20 cellular contexts compared by ENCODE assay signal in genomic region chr13:76968041-76968440, GRCh38. TPM values are rescaled to one million over a fixed set of nuclear protein-coding genes. Genes with fewer than 3 reads are reported as not detected.
DNase-seq lines count a peak whose midpoint lies in the region; ATAC-seq and TF ChIP-seq lines count a peak whose summit lies in the region.
"Had no signal": no experiment of that assay in that cellular context is flagged by ENCODE, and none has a peak within 500 bp of the region (broad histone marks: within the 10 kb centered on the region; RNA-seq: fewer than 3 reads in every experiment).

No MANE protein-coding gene starts in this region.

- no peaks in the 10 kb centered on the region for H3K79me2 ChIP-seq in hepatocyte

- H3K4me1 ChIP-seq in neuronal stem cell (ENCODE audit: control insufficient read depth in 2 of 2, insufficient read depth in 1 of 2, low read depth in 1 of 2, low read length in 2 of 2) = peaks cover 0 to 2% of the 10 kb centered on the region in 2 donors
- peaks cover 16% of the 10 kb centered on the region for H3K4me1 ChIP-seq in hepatocyte (ENCODE audit: insufficient read depth)
- H3K4me1 ChIP-seq: Peyer's patch had no signal

- no peaks in the 10 kb centered on the region for H3K79me1 ChIP-seq in neuronal stem cell (ENCODE audit: low read depth, low read length)

- H3K27ac ChIP-seq in WERI-Rb-1 (peak overlapping the region; percentile 71), neuronal stem cell (replicated peaks; ENCODE audit: low read length) (no peak overlapping the region), hepatocyte (no peak overlapping the region)
- H3K27ac ChIP-seq: KMS-11, Peyer's patch had no signal

- no peak overlapping the region for H3K4ac ChIP-seq in neuronal stem cell (ENCODE audit: low read length)

- H3K9ac ChIP-seq in neuronal stem cell (ENCODE audit: low read depth, low read length, poor library complexity) = no peak overlapping the region
- H3K9ac ChIP-seq: KMS-11 had no signal

- H3K14ac ChIP-seq in neuronal stem cell (ENCODE audit: low read length) = peak overlapping the region; percentile 56

- H4K91ac ChIP-seq in neuronal stem cell (ENCODE audit: low read depth, low read length, poor library complexity) = no peak overlapping the region

- H3K18ac ChIP-seq in neuronal stem cell (ENCODE audit: low read length) = no peak overlapping the region

- no peaks in the 10 kb centered on the region for H4K20me1 ChIP-seq in hepatocyte (ENCODE audit: insufficient read depth, poor library complexity, severe bottlenecking)

- no peaks in the 10 kb centered on the region for H3K9me2 ChIP-seq in hepatocyte (replicated peaks; ENCODE audit: insufficient read depth)

- H4K8ac ChIP-seq in neuronal stem cell (ENCODE audit: low read depth, low read length) = no peak overlapping the region

- no peaks in the 10 kb centered on the region for H3K27me3 ChIP-seq in WERI-Rb-1 (ENCODE audit: insufficient read depth, low read depth, severe bottlenecking)
- H3K27me3 ChIP-seq in neuronal stem cell (ENCODE audit: control insufficient read depth in 3 of 3, insufficient read depth in 3 of 3, low read depth in 1 of 3, low read length in 3 of 3) = peaks cover 0 to 4% (median 0%) of the 10 kb centered on the region in 3 experiments
- no peaks in the 10 kb centered on the region for H3K27me3 ChIP-seq in hepatocyte
- H3K27me3 ChIP-seq: Peyer's patch had no signal

- TF ChIP-seq CTCF in WERI-Rb-1 (IDR thresholded peaks at IDR 0.05; ENCODE audit: low read depth, low read length) (no peak), hepatocyte (IDR thresholded peaks at IDR 0.05; ENCODE audit: poor library complexity) (no peak)

- DNase-seq in D341Med (ENCODE audit: low spot score) (peak; percentile 78), NCI-H2171 (lab: John Stamatoyannopoulos, UW) (peak; percentile 83), WERI-Rb-1 (peak; percentile 82), neuronal stem cell (ENCODE audit: low spot score) (no peak), NOMO-1 (lab: John Stamatoyannopoulos, UW; ENCODE audit: unreplicated experiment in 2 of 2) (no peak), hepatocyte (ENCODE audit: low spot score) (no peak)
- DNase-seq: C1 segment of cervical spinal cord, EL, GOT3, NCI-H1048, NCI-H1436 treated with DMSO at 0.1 percent for 48 hours, NCI-H2081 treated with DMSO at 0.1 percent for 48 hours, Peyer's patch, Right ventricle myocardium superior had no signal

- H3K36me3 ChIP-seq in WERI-Rb-1 = no peaks in the 10 kb centered on the region
- no peaks in the 10 kb centered on the region for H3K36me3 ChIP-seq in neuronal stem cell (replicated peaks in 1 of 2; ENCODE audit: control insufficient read depth in 2 of 2, insufficient read depth in 2 of 2, low read length in 2 of 2)
- H3K36me3 ChIP-seq in hepatocyte (replicated peaks; ENCODE audit: insufficient read depth, low read depth) = no peaks in the 10 kb centered on the region
- H3K36me3 ChIP-seq: Peyer's patch had no signal

- H3K4me2 ChIP-seq in neuronal stem cell (ENCODE audit: insufficient read depth, low read length, poor library complexity, severe bottlenecking) (no peak overlapping the region), hepatocyte (no peak overlapping the region)
- H3K4me2 ChIP-seq: KMS-11 had no signal

- H3K9me3 ChIP-seq in WERI-Rb-1 (ENCODE audit: severe bottlenecking) = no peaks in the 10 kb centered on the region
- no peaks in the 10 kb centered on the region for H3K9me3 ChIP-seq in neuronal stem cell (replicated peaks in 1 of 2; ENCODE audit: control insufficient read depth in 2 of 2, insufficient read depth in 1 of 2, low read depth in 1 of 2, low read length in 2 of 2)
- H3K9me3 ChIP-seq in hepatocyte (ENCODE audit: low read depth) = no peaks in the 10 kb centered on the region
- H3K9me3 ChIP-seq: Peyer's patch had no signal

- no peak overlapping the region for H2AFZ ChIP-seq in neuronal stem cell (ENCODE audit: low read length)
- H2AFZ ChIP-seq in hepatocyte = no peak overlapping the region

- H3K9me3 Mint-ChIP-seq in activated T-helper 17 cell treated with anti-CD3 and anti-CD28 coated beads, Interleukin-2, amount 50 U/mL, for 72 hours = no peaks in the 10 kb centered on the region

- H3K4me3 ChIP-seq in WERI-Rb-1 (ENCODE audit: low read depth, low read length) (no peak overlapping the region), neuronal stem cell (ENCODE audit: low read length in 2 of 2) (no peak overlapping the region), hepatocyte (no peak overlapping the region)
- H3K4me3 ChIP-seq: Peyer's patch had no signal

- no peak for ATAC-seq in activated T-helper 17 cell treated with anti-CD3 and anti-CD28 coated beads, Interleukin-2, amount 50 U/mL, for 72 hours (replicated peaks)
- no peak for ATAC-seq in esophagus mucosa
- ATAC-seq: SK-N-SH treated with all-trans-retinoic acid at 6 μM for 48 hours had no signal

- H2BK12ac ChIP-seq in neuronal stem cell (ENCODE audit: low read length) = no peak overlapping the region

- no peak overlapping the region for H2AK5ac ChIP-seq in neuronal stem cell (ENCODE audit: low read depth, low read length)

- H3K27ac Mint-ChIP-seq in activated T-helper 17 cell treated with anti-CD3 and anti-CD28 coated beads, Interleukin-2, amount 50 U/mL, for 72 hours = no peak overlapping the region

- H2BK15ac ChIP-seq in neuronal stem cell (ENCODE audit: low read length) = no peak overlapping the region

- no peak overlapping the region for H3K23ac ChIP-seq in neuronal stem cell (ENCODE audit: low read depth, low read length, poor library complexity)

- H2BK120ac ChIP-seq in neuronal stem cell (ENCODE audit: low read depth, low read length) = no peak overlapping the region

- WGBS in neuronal stem cell (ENCODE audit: extremely low coverage in 2 of 2, insufficient read length in 2 of 2, insufficient replicate concordance in 1 of 2), 2 donors = no CpG with 5 or more reads among the region's 6 CpGs
- 84% methylated on average over 6 of the region's 6 CpGs for WGBS in hepatocyte (ENCODE audit: low lambda C conversion rate, missing lambda C conversion rate)

- no peak overlapping the region for H3K4me3 Mint-ChIP-seq in activated T-helper 17 cell treated with anti-CD3 and anti-CD28 coated beads, Interleukin-2, amount 50 U/mL, for 72 hours

- H3K36me3 Mint-ChIP-seq in activated T-helper 17 cell treated with anti-CD3 and anti-CD28 coated beads, Interleukin-2, amount 50 U/mL, for 72 hours (ENCODE audit: low read depth) = no peaks in the 10 kb centered on the region

- peaks cover 13% of the 10 kb centered on the region for H3K27me3 Mint-ChIP-seq in activated T-helper 17 cell treated with anti-CD3 and anti-CD28 coated beads, Interleukin-2, amount 50 U/mL, for 72 hours

- H2BK5ac ChIP-seq in neuronal stem cell (ENCODE audit: low read length) = no peak overlapping the region

- no peaks in the 10 kb centered on the region for H3K4me1 Mint-ChIP-seq in activated T-helper 17 cell treated with anti-CD3 and anti-CD28 coated beads, Interleukin-2, amount 50 U/mL, for 72 hours

RNA-seq across cellular contexts. Expression of gene ACOD1, which starts 19.7 kb away (rescaled TPM):
- not detected for polyA plus RNA-seq in neuronal stem cell (2013, experiment 1 of 2)
- polyA plus RNA-seq in neuronal stem cell (2013, experiment 2 of 2) = not detected
- total RNA-seq in activated T-helper 17 cell treated with anti-CD3 and anti-CD28 coated beads, Interleukin-2, amount 50 U/mL, for 72 hours = not detected
- not detected for total RNA-seq in esophagus mucosa
- not detected in 2 replicates for total RNA-seq in hepatocyte
- not detected in 2 replicates for polyA plus RNA-seq in hepatocyte
- total RNA-seq: A172, MCF 10A, Peyer's patch, Right ventricle myocardium superior had no signal

RNA-seq across cellular contexts. Expression of gene CLN5, which starts 23.8 kb away (rescaled TPM):
- 10.4 TPM for polyA plus RNA-seq in neuronal stem cell (2013, experiment 1 of 2)
- 10.2 TPM for polyA plus RNA-seq in neuronal stem cell (2013, experiment 2 of 2)
- total RNA-seq in activated T-helper 17 cell treated with anti-CD3 and anti-CD28 coated beads, Interleukin-2, amount 50 U/mL, for 72 hours = 10 to 100 TPM in 1 of 2 donors, 1 to 10 TPM in 1; 9.9 to 29.0 TPM
- total RNA-seq in esophagus mucosa (12.9 TPM), hepatocyte (41.1 and 45.2 TPM in 2 replicates)
- polyA plus RNA-seq in hepatocyte = 31.2 and 31.5 TPM in 2 replicates

RNA-seq across cellular contexts. Expression of gene FBXL3, which starts 58.9 kb away (rescaled TPM):
- polyA plus RNA-seq in neuronal stem cell (2013, experiment 1 of 2) = 9.7 TPM
- 9.9 TPM for polyA plus RNA-seq in neuronal stem cell (2013, experiment 2 of 2)
- total RNA-seq in activated T-helper 17 cell treated with anti-CD3 and anti-CD28 coated beads, Interleukin-2, amount 50 U/mL, for 72 hours = 10 to 100 TPM; 38.9 to 53.3 TPM
- total RNA-seq in esophagus mucosa (26.1 TPM), hepatocyte (47.7 and 61.8 TPM in 2 replicates)
- polyA plus RNA-seq in hepatocyte = 25.1 and 26.5 TPM in 2 replicates

Comparison
In these comparisons a context has a peak if more than half of its experiments do, and no peak if none do; other contexts are left out.
1. DNase-seq: peak in D341Med (single experiment), NCI-H2171 (single experiment) and WERI-Rb-1 (single experiment); none in neuronal stem cell (single experiment), NOMO-1 (0 of 2) and hepatocyte (single experiment).